ENCODE assay signal across 28 cellular contexts in genomic region chr9:98344581-98344980, GRCh38.
"Had no signal": no experiment of that assay in that cellular context is flagged by ENCODE, and none has a peak within 500 bp of the region (broad histone marks: within the 10 kb centered on the region; RNA-seq: fewer than 3 reads in every experiment).

No MANE protein-coding gene starts in this region.

- H3K4me1 ChIP-seq: ascending aorta, breast epithelium, colonic mucosa had no signal

- H3K27ac ChIP-seq: ascending aorta, breast epithelium, cardiac muscle cell, colonic mucosa, epithelial cell of prostate had no signal

- H3K27me3 ChIP-seq: ascending aorta, breast epithelium, cardiac muscle cell, colonic mucosa had no signal

- ATAC-seq: activated CD8-positive, alpha-beta memory T cell treated with anti-CD3 and anti-CD28 coated beads, Interleukin-2, amount 10 ng/mL, durations not matched to agents 7 days and 5 days; activated CD8-positive, alpha-beta T cell treated with anti-CD3 and anti-CD28 coated beads, Interleukin-2, amount 10 ng/mL, durations not matched to agents 7 days and 5 days; activated naive CD4-positive, alpha-beta T cell treated with anti-CD3 and anti-CD28 coated beads, Interleukin-2, amount 50 U/mL, for 72 hours; T-helper 17 cell had no signal

- FAIRE-seq: endometrium, endothelial cell of umbilical vein, frontal cortex had no signal

- DNase-seq: activated CD4-positive, alpha-beta memory T cell treated with anti-CD3 and anti-CD28 coated beads for 36 hours; activated CD4-positive, alpha-beta T cell treated with anti-CD3 and anti-CD28 coated beads for 1 hour; activated CD4-positive, alpha-beta T cell treated with anti-CD3 and anti-CD28 coated beads for 4 hours; activated CD4-positive, alpha-beta T cell treated with anti-CD3 and anti-CD28 coated beads, Interleukin-2, amount 50 U/mL, for 1 hour; activated CD4-positive, CD25-positive, alpha-beta regulatory T cell; activated CD8-positive, alpha-beta memory T cell treated with anti-CD3 and anti-CD28 coated beads, Interleukin-2, amount 10 ng/mL, durations not matched to agents 7 days and 5 days; activated CD8-positive, alpha-beta memory T cell treated with anti-CD3 and anti-CD28 coated beads, Interleukin-2, amount 50 U/mL, for 4 hours; activated CD8-positive, alpha-beta T cell treated with anti-CD3 and anti-CD28 coated beads, Interleukin-2, amount 10 ng/mL, durations not matched to agents 7 days and 5 days; activated gamma-delta T cell; activated naive CD4-positive, alpha-beta T cell; activated naive CD4-positive, alpha-beta T cell treated with anti-CD3 and anti-CD28 coated beads, Interleukin-2, amount 10 ng/mL, durations not matched to agents 7 days and 5 days; activated naive CD8-positive, alpha-beta T cell treated with anti-CD3 and anti-CD28 coated beads, Interleukin-2, amount 10 ng/mL, durations not matched to agents 7 days and 5 days; activated T-cell treated with anti-CD3 and anti-CD28 coated beads, Interleukin-2, amount 50 U/mL, for 1 hour; activated T-cell treated with anti-CD3 and anti-CD28 coated beads, Interleukin-2, amount 50 U/mL, for 48 hours; central memory CD4-positive, alpha-beta T cell; colonic mucosa; effector CD8-positive, alpha-beta T cell; T-helper 1 cell; T-helper 17 cell; T1000 had no signal

- H3K4me3 ChIP-seq: ascending aorta, breast epithelium, cardiac muscle cell, colonic mucosa had no signal

- H3K36me3 ChIP-seq: ascending aorta, breast epithelium, cardiac muscle cell, colonic mucosa had no signal

- H3K9me3 ChIP-seq: ascending aorta, breast epithelium, colonic mucosa had no signal
